In genomic region chr7:30702200-30702599, GRCh38 we compare ENCODE assay signal across 1 cellular context.
TF ChIP-seq lines count a peak whose summit lies in the region.

No MANE protein-coding gene starts in this region.

TF ChIP-seq in K562, 482 proteins besides CTCF, POLR2A, EP300 and RAD21:
- TF ChIP-seq PURB (CRISPR knock-in tag; IDR thresholded peaks at IDR 0.05; ENCODE audit: low read depth), result no peak
- no peak for TF ChIP-seq FOXO4 (CRISPR knock-in tag; IDR thresholded peaks at IDR 0.05)
- TF ChIP-seq, protein P1, sequence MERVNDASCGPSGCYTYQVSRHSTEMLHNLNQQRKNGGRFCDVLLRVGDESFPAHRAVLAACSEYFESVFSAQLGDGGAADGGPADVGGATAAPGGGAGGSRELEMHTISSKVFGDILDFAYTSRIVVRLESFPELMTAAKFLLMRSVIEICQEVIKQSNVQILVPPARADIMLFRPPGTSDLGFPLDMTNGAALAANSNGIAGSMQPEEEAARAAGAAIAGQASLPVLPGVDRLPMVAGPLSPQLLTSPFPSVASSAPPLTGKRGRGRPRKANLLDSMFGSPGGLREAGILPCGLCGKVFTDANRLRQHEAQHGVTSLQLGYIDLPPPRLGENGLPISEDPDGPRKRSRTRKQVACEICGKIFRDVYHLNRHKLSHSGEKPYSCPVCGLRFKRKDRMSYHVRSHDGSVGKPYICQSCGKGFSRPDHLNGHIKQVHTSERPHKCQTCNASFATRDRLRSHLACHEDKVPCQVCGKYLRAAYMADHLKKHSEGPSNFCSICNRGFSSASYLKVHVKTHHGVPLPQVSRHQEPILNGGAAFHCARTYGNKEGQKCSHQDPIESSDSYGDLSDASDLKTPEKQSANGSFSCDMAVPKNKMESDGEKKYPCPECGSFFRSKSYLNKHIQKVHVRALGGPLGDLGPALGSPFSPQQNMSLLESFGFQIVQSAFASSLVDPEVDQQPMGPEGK (CRISPR knock-in tag; IDR thresholded peaks at IDR 0.05; ENCODE audit: borderline replicate concordance), result no peak
